Comparison of ENCODE assay signal across 9 cellular contexts in the genomic region with DNA sequence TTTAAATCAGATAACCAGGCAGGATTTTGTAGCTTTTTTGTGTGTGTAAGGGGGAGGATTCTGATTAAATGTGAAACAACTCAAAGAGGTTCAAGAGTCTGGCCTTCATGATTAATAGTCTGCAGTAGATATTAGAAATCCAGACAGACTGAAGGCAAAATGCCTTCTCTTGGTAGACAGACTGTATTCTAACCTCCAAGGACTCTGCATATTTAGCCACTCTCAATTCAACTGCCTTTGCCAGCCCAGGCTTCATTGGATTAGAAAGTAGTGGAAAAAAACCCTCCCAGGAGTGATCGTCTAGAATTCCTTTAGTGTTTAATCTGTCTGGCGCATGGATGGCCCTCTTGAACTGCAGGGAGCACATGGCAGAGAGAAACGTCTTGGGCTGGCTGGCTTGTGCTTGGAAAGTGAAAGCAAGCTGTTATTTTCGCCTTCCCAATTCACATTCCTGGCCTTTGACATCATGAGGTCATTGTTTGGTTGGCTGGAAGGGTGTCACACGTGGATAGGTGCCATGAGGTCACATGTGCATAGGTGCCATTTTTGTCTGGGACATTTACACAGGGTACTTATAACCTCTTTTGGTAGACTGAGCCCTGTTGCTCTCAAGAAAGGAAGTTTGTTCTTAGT. TPM values are rescaled to one million over a fixed set of nuclear protein-coding genes. Genes with fewer than 3 reads are reported as not detected.
DNase-seq lines count a peak whose midpoint lies in the region; ATAC-seq and TF ChIP-seq lines count a peak whose summit lies in the region.
"Had no signal": no experiment of that assay in that cellular context is flagged by ENCODE, and none has a peak within 500 bp of the region (broad histone marks: within the 10 kb centered on the region; RNA-seq: fewer than 3 reads in every experiment).

No MANE protein-coding gene starts in this region.

- CTCF ChIA-PET in CD4-positive, alpha-beta memory T cell (lab: Charles Lee; ENCODE audit: partially characterized antibody) = interaction anchor here (2.3 kb wide), 1 partner anchor 119 kb away, joined by 5 read pairs; no protein-coding TSS in a partner anchor
- CTCF ChIA-PET in PC-9 (lab: Charles Lee) = no interaction called here

- POLR2A ChIA-PET in CD4-positive, alpha-beta memory T cell (lab: Charles Lee; ENCODE audit: partially characterized antibody) = interaction anchor here (1.4 kb wide), 1 partner anchor 14 kb away, joined by 3 read pairs; no protein-coding TSS in a partner anchor
- POLR2A ChIA-PET in PC-9 (lab: Charles Lee; ENCODE audit: unreplicated experiment) = interaction anchor here (0.6 to 1.2 kb wide), 3 partner anchors 31 to 55 kb away, joined by 3 to 17 read pairs (median 6); a partner anchor contains a TSS

- H3K36me3 ChIP-seq in CD4-positive, alpha-beta memory T cell (ENCODE audit: insufficient read depth, low read length) = no peaks in the 10 kb centered on the region
- no peaks in the 10 kb centered on the region for H3K36me3 ChIP-seq in PC-9 (ENCODE audit: low read depth)

- peaks cover 0 to 5% (median 0%) of the 10 kb centered on the region in 8 donors for H3K9me3 Mint-ChIP-seq in CD4-positive, alpha-beta memory T cell
- peaks cover 5% of the 10 kb centered on the region for H3K9me3 Mint-ChIP-seq in activated CD4-positive, alpha-beta T cell treated with anti-CD3 and anti-CD28 coated beads, Interleukin-2, amount 10 ng/mL, durations not matched to agents 24 days and 14 days

- no peak overlapping the region for H3K4me3 ChIP-seq in CD4-positive, alpha-beta memory T cell (ENCODE audit: low read length in 2 of 2)
- H3K4me3 ChIP-seq in PC-9 = no peak overlapping the region
- H3K4me3 ChIP-seq: dorsolateral prefrontal cortex had no signal

- H3K4me3 Mint-ChIP-seq in CD4-positive, alpha-beta memory T cell = peak overlapping the region in 6 of 8 donors; percentile 7 to 68 (median 36)
- H3K4me3 Mint-ChIP-seq in activated CD4-positive, alpha-beta T cell treated with anti-CD3 and anti-CD28 coated beads, Interleukin-2, amount 10 ng/mL, durations not matched to agents 24 days and 14 days = no peak overlapping the region

- no peaks in the 10 kb centered on the region for H3K9me2 ChIP-seq in PC-9 (ENCODE audit: insufficient read depth)

- peaks cover 40 to 73% (median 54%) of the 10 kb centered on the region in 4 donors for H3K4me1 Mint-ChIP-seq in CD4-positive, alpha-beta memory T cell
- H3K4me1 Mint-ChIP-seq in activated CD4-positive, alpha-beta T cell treated with anti-CD3 and anti-CD28 coated beads, Interleukin-2, amount 10 ng/mL, durations not matched to agents 24 days and 14 days = peaks cover 32% of the 10 kb centered on the region

- H3F3A ChIP-seq in PC-9 (ENCODE audit: insufficient read depth, low read depth) = peaks cover 14% of the 10 kb centered on the region

- H3K27me3 Mint-ChIP-seq in CD4-positive, alpha-beta memory T cell = no peaks in the 10 kb centered on the region
- H3K27me3 Mint-ChIP-seq in activated CD4-positive, alpha-beta T cell treated with anti-CD3 and anti-CD28 coated beads, Interleukin-2, amount 10 ng/mL, durations not matched to agents 24 days and 14 days = no peaks in the 10 kb centered on the region

- no peak for ATAC-seq in HG03108 (IDR thresholded peaks at IDR 0.05; ENCODE audit: unreplicated experiment)

- H3K27ac ChIP-seq in CD4-positive, alpha-beta memory T cell (ENCODE audit: low read depth, low read length) = no peak overlapping the region
- no peak overlapping the region for H3K27ac ChIP-seq in PC-9

- no TSS peak for BruUV-seq in PC-9 (replicated peaks; lab: Mats Ljungman, UMichigan)

- no peaks in the 10 kb centered on the region for H3K27me3 ChIP-seq in CD4-positive, alpha-beta memory T cell (ENCODE audit: insufficient read depth, low read length)
- H3K27me3 ChIP-seq in PC-9 (ENCODE audit: insufficient read depth, low read depth) = no peaks in the 10 kb centered on the region

- H3K4me1 ChIP-seq in CD4-positive, alpha-beta memory T cell (ENCODE audit: insufficient read depth, low read length) = peaks cover 44% of the 10 kb centered on the region
- H3K4me1 ChIP-seq in PC-9 (replicated peaks; ENCODE audit: insufficient read depth) = peaks cover 19% of the 10 kb centered on the region

- no peak for TF ChIP-seq CTCF in PC-9 (conservative IDR thresholded peaks at IDR 0.05)

- peaks cover 6 to 19% of the 10 kb centered on the region in 2 donors for H3K36me3 Mint-ChIP-seq in CD4-positive, alpha-beta memory T cell
- H3K36me3 Mint-ChIP-seq in activated CD4-positive, alpha-beta T cell treated with anti-CD3 and anti-CD28 coated beads, Interleukin-2, amount 10 ng/mL, durations not matched to agents 24 days and 14 days (ENCODE audit: low read depth) = peaks cover 29% of the 10 kb centered on the region

- H3K79me2 ChIP-seq in PC-9 (ENCODE audit: low read depth) = no peaks in the 10 kb centered on the region

- no peak overlapping the region for H3K4me2 ChIP-seq in PC-9

- H3K9me3 ChIP-seq in CD4-positive, alpha-beta memory T cell (ENCODE audit: control insufficient read depth in 1 of 2, low read length in 2 of 2) = no peaks in the 10 kb centered on the region
- H3K9me3 ChIP-seq in PC-9 (ENCODE audit: insufficient read depth, low read depth) = no peaks in the 10 kb centered on the region

- DNase-seq in CD4-positive, alpha-beta memory T cell = no peak
- DNase-seq in PC-9 (peak; percentile 37 to 42), fibroblast of peridontal ligament (ENCODE audit: extremely low read depth) (peak; percentile 91), non-pigmented ciliary epithelial cell (ENCODE audit: low read depth) (peak; percentile 46), NCI-H510A (lab: John Stamatoyannopoulos, UW) (no peak)
- DNase-seq in stimulated activated naive CD4-positive, alpha-beta T cell (lab: John Stamatoyannopoulos, UW) = no peak
- no peak for DNase-seq in activated CD4-positive, alpha-beta T cell treated with anti-CD3 and anti-CD28 coated beads, Interleukin-2, amount 10 ng/mL, durations not matched to agents 24 days and 14 days

- H2AFZ ChIP-seq in PC-9 = no peak overlapping the region

- peak overlapping the region; percentile 4 to 91 (median 78) for H3K27ac Mint-ChIP-seq in CD4-positive, alpha-beta memory T cell
- H3K27ac Mint-ChIP-seq in activated CD4-positive, alpha-beta T cell treated with anti-CD3 and anti-CD28 coated beads, Interleukin-2, amount 10 ng/mL, durations not matched to agents 24 days and 14 days = no peak overlapping the region

- no peaks in the 10 kb centered on the region for H4K20me1 ChIP-seq in PC-9 (ENCODE audit: insufficient read depth)

- intact Hi-C loops in CD4-positive, alpha-beta memory T cell (cut with micrococcal nuclease) = no loop called here
- intact Hi-C loops in PC-9 (cut with micrococcal nuclease; ENCODE audit: unreplicated experiment) = no loop called here
- intact Hi-C loops in activated CD4-positive, alpha-beta T cell treated with anti-CD3 and anti-CD28 coated beads, Interleukin-2, amount 10 ng/mL, durations not matched to agents 24 days and 14 days (cut with micrococcal nuclease) = no loop called here

RNA-seq across cellular contexts. Expression of a gene that starts 30.8 kb away (rescaled TPM):
- 10 to 100 TPM; 42.7 to 47.4 TPM for total RNA-seq in CD4-positive, alpha-beta memory T cell
- polyA plus RNA-seq in CD4-positive, alpha-beta memory T cell = 10 to 100 TPM; 17.2 to 38.5 TPM
- 35.8 and 57.5 TPM in 2 replicates for total RNA-seq in PC-9 (2021)
- 31.9 and 36.9 TPM in 2 replicates for total RNA-seq in activated CD4-positive, alpha-beta T cell treated with anti-CD3 and anti-CD28 coated beads, Interleukin-2, amount 10 ng/mL, durations not matched to agents 24 days and 14 days

Comparison
In these comparisons a context has a peak if more than half of its experiments do, and no peak if none do; other contexts are left out.
1. DNase-seq: peak in PC-9 (2 of 2), fibroblast of peridontal ligament (single experiment) and non-pigmented ciliary epithelial cell (single experiment); none in CD4-positive, alpha-beta memory T cell (0 of 5), NCI-H510A (single experiment), stimulated activated naive CD4-positive, alpha-beta T cell (0 of 6) and activated CD4-positive, alpha-beta T cell treated with anti-CD3 and anti-CD28 coated beads, Interleukin-2, amount 10 ng/mL, durations not matched to agents 24 days and 14 days (single experiment).